ENCODE assay signal across 8 cellular contexts in the genomic region with DNA sequence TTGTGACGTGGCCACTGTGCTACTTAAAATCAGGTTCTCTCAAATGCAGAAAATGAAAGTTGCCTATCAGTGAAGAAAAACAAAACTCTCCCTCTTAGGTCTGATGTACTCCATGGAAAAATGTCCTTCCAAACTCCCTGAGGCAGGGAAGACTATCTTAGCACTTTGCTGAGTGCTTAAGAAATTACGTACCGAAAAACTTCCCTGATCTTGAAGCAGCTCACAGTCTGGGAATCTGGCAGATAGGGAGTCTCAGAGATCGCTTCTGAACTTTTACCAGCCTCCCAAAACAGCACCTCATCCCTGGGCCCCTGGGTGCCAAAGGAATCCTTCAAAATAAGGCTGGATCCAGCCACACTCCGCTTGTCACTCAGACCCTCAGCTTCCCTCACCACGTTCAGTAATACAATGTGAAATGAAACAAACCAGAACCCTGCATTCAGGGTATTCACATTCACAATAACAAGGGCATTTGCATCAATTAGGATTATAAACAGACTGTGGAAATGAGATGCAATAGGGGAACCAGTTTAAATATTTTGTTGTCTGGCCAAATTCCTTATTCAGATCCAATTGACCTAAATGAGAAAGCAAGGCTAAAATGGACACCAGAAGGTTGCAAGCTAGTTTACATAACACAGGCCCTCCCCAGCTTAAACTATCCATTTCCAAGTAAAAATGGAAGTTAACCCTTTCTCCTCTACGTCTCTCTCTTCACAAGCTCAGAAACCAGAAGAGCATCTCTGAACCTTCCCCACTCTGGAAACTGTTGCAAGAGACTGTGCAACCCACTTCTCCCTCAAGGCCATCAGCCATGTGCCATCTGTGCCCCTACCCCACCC. TPM values are rescaled to one million over a fixed set of nuclear protein-coding genes. Genes with fewer than 3 reads are reported as not detected.
DNase-seq lines count a peak whose midpoint lies in the region; ATAC-seq and TF ChIP-seq lines count a peak whose summit lies in the region.

No MANE protein-coding gene starts in this region.

- peak overlapping the region; percentile 67 for H3K14ac ChIP-seq in trophoblast cell (ENCODE audit: low read length)

- H3K36me3 ChIP-seq in Karpas-422 (ENCODE audit: insufficient read depth, low read length), result peaks cover 40% of the 10 kb centered on the region
- no peaks in the 10 kb centered on the region for H3K36me3 ChIP-seq in esophagus muscularis mucosa
- H3K36me3 ChIP-seq in trophoblast cell (ENCODE audit: control insufficient read depth in 1 of 2, insufficient read depth in 2 of 2, low read length in 2 of 2), result peaks cover 0 to 2% of the 10 kb centered on the region in 2 experiments

- peak overlapping the region; percentile 92 for H3K27ac ChIP-seq in Karpas-422 (ENCODE audit: low read length)
- peak overlapping the region; percentile 60 to 74 (median 65) for H3K27ac ChIP-seq in esophagus muscularis mucosa (replicated peaks in 1 of 4)
- peak overlapping the region; percentile 84 for H3K27ac ChIP-seq in trophoblast cell (ENCODE audit: low read depth, low read length)

- TF ChIP-seq CTCF in esophagus muscularis mucosa (IDR thresholded peaks at IDR 0.05), result no peak

- peak overlapping the region; percentile 85 for H2BK5ac ChIP-seq in trophoblast cell (ENCODE audit: low read depth, low read length, poor library complexity)

- TF ChIP-seq EP300 in esophagus muscularis mucosa (IDR thresholded peaks at IDR 0.05), result no peak

- H4K20me1 ChIP-seq in Karpas-422 (ENCODE audit: insufficient read depth, low read depth, low read length), result no peaks in the 10 kb centered on the region

- WGBS in esophagus muscularis mucosa, result 39% methylated on average over 7 of the region's 7 CpGs
- WGBS in trophoblast cell (ENCODE audit: extremely low coverage, insufficient coverage, insufficient read length), result no CpG with 5 or more reads among the region's 7 CpGs

- peak overlapping the region; percentile 87 for H4K91ac ChIP-seq in trophoblast cell (ENCODE audit: low read depth, low read length)

- H3K79me1 ChIP-seq in trophoblast cell (ENCODE audit: low read length), result peaks cover 6% of the 10 kb centered on the region

- peak overlapping the region; percentile 68 for H2BK120ac ChIP-seq in trophoblast cell (ENCODE audit: insufficient read depth, low read length, poor library complexity)

- H2AK5ac ChIP-seq in trophoblast cell (ENCODE audit: low read length), result peak overlapping the region; percentile 35

- peak; percentile 54 for DNase-seq in Karpas-422
- DNase-seq in esophagus muscularis mucosa (ENCODE audit: extremely low spot score), result peak; percentile 62
- peak; percentile 42 to 63 for DNase-seq in trophoblast cell
- DNase-seq in DMS153 treated with DMSO at 0.1 percent for 48 hours (lab: John Stamatoyannopoulos, UW; ENCODE audit: unreplicated experiment), result no peak
- no peak for DNase-seq in NCI-H1092 (lab: John Stamatoyannopoulos, UW)
- no peak for DNase-seq in NCI-H1417 treated with DMSO at 0.1 percent for 48 hours (lab: John Stamatoyannopoulos, UW)
- DNase-seq in foreskin melanocyte, result no peak

- intact Hi-C loops in esophagus muscularis mucosa (cut with DNase I), result no loop called here

- H2BK12ac ChIP-seq in trophoblast cell (ENCODE audit: low read length), result peak overlapping the region; percentile 27

- H3K9ac ChIP-seq in Karpas-422 (ENCODE audit: low read length) (peak overlapping the region; percentile 56), trophoblast cell (ENCODE audit: low read length) (no peak overlapping the region)

- H3K4me3 ChIP-seq in Karpas-422 (ENCODE audit: low read length), result peak overlapping the region; percentile 17; the same call in 1 of the 2 replicates
- peak overlapping the region; percentile 28 to 48 (median 40) for H3K4me3 ChIP-seq in esophagus muscularis mucosa
- H3K4me3 ChIP-seq in trophoblast cell (ENCODE audit: low read depth, low read length), result no peak overlapping the region

- no peak for TF ChIP-seq POLR2A in esophagus muscularis mucosa (IDR thresholded peaks at IDR 0.05; ENCODE audit: low read depth)

- H3K27me3 ChIP-seq in Karpas-422 (ENCODE audit: low read length) (no peaks in the 10 kb centered on the region), esophagus muscularis mucosa (no peaks in the 10 kb centered on the region), trophoblast cell (ENCODE audit: insufficient read depth, low read length) (no peaks in the 10 kb centered on the region)

- peaks cover 94% of the 10 kb centered on the region for H3K79me2 ChIP-seq in Karpas-422 (ENCODE audit: low read length)
- no peaks in the 10 kb centered on the region for H3K79me2 ChIP-seq in trophoblast cell (ENCODE audit: control insufficient read depth, insufficient read depth, low read length, poor library complexity)

- peaks cover 60% of the 10 kb centered on the region for H3K4me1 ChIP-seq in Karpas-422 (ENCODE audit: low read length)
- H3K4me1 ChIP-seq in esophagus muscularis mucosa, result peaks cover 11 to 42% (median 27%) of the 10 kb centered on the region in 4 donors
- H3K4me1 ChIP-seq in trophoblast cell (ENCODE audit: control insufficient read depth in 1 of 2, insufficient read depth in 2 of 2, low read length in 2 of 2), result peaks cover 5 to 11% of the 10 kb centered on the region in 2 experiments

- H3K4me2 ChIP-seq in Karpas-422 (ENCODE audit: low read depth, low read length, poor library complexity, severe bottlenecking) (peak overlapping the region; percentile 53), trophoblast cell (ENCODE audit: low read length) (peak overlapping the region; percentile 57)

- H3K9me2 ChIP-seq in Karpas-422 (replicated peaks; ENCODE audit: insufficient read depth, low read length), result no peaks in the 10 kb centered on the region

- ATAC-seq in GM18517 (IDR thresholded peaks at IDR 0.05; ENCODE audit: unreplicated experiment), result peak; percentile 33

- H3K4ac ChIP-seq in trophoblast cell (ENCODE audit: low read depth, low read length), result peak overlapping the region; percentile 24

- peak overlapping the region; percentile 18 for H4K8ac ChIP-seq in trophoblast cell (ENCODE audit: low read depth, low read length)

- H2AFZ ChIP-seq in Karpas-422 (ENCODE audit: low read length) (no peak overlapping the region), trophoblast cell (ENCODE audit: insufficient read depth, low read length, poor library complexity) (no peak overlapping the region)

- H4K12ac ChIP-seq in trophoblast cell (ENCODE audit: low read depth, low read length), result no peak overlapping the region

- H3K9me3 ChIP-seq in Karpas-422 (ENCODE audit: low read length) (peaks cover 6% of the 10 kb centered on the region; the same call in 1 of the 2 replicates), esophagus muscularis mucosa (peaks cover 0 to 10% (median 8%) of the 10 kb centered on the region in 4 donors), trophoblast cell (ENCODE audit: insufficient read depth, low read depth, low read length) (peaks cover 2% of the 10 kb centered on the region)

- peak overlapping the region; percentile 63 for H3K18ac ChIP-seq in trophoblast cell (ENCODE audit: low read length)

- H3K23ac ChIP-seq in trophoblast cell (ENCODE audit: low read length), result no peak overlapping the region

RNA-seq across cellular contexts. Expression of gene OSBPL10, which starts 20.9 kb away (rescaled TPM):
- 87.0 and 106 TPM in 2 replicates for total RNA-seq in Karpas-422 (2014; rRNA removed; shearing (Covaris generic); ENCODE audit: low replicate concordance)
- 10 to 100 TPM in 1 of 4 donors, 1 to 10 TPM in 3; 6.3 to 12.2 (median 7.6) TPM for total RNA-seq in esophagus muscularis mucosa
- polyA plus RNA-seq in trophoblast cell (2013), result 22.4 and 26.0 TPM in 2 replicates

RNA-seq across cellular contexts. Expression of gene ZNF860, which starts 21.4 kb away (rescaled TPM):
- 14.6 and 22.4 TPM in 2 replicates for total RNA-seq in Karpas-422 (2014; rRNA removed; shearing (Covaris generic); ENCODE audit: low replicate concordance)
- total RNA-seq in esophagus muscularis mucosa, result under 1 TPM; under 0.01 to 0.66 (median 0.28) TPM
- 2.2 TPM in 2 replicates for polyA plus RNA-seq in trophoblast cell (2013)

Comparison
In these comparisons a context has a peak if more than half of its experiments do, and no peak if none do; other contexts are left out.
1. DNase-seq: peak in Karpas-422 (single experiment), esophagus muscularis mucosa (single experiment) and trophoblast cell (2 of 2); none in DMS153 treated with DMSO at 0.1 percent for 48 hours (single experiment), NCI-H1092 (single experiment), NCI-H1417 treated with DMSO at 0.1 percent for 48 hours (single experiment) and foreskin melanocyte (single experiment).
2. Peak in every context shown above with its lines, with median percentiles within 50 percentile points of each other: H3K27ac ChIP-seq.